ENCODE assay signal across 2 cellular contexts in the genomic region with DNA sequence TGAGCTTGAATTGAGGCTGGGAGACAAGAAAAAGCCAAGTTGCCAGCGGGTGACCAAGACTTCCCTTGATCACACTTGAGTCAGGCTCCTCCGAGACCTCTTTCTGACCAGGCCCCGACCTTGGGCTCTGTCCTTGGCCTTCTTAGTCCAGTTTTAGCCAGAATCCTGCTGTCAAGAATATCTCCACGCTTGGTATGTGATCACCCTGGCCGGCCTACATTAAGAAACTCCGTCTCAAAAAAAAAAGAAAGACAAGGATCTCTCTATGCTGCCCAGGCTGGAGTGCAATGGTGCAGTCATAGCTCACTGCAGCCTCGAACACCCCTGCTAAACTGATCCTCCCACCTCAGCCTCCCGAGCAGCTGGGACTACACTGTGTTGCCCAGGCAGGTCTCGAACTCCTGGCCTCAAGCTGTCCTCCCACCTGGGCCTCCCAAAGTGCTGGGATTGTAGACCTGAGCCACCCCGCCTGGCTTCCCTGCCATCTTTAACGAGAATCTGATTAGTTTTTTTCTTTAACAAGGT.
TF ChIP-seq lines count a peak whose summit lies in the region.

No MANE protein-coding gene starts in this region.

TF ChIP-seq in SK-N-SH, 30 proteins besides CTCF, POLR2A, EP300 and RAD21 (continued from another document):
- TF ChIP-seq, protein P1, sequence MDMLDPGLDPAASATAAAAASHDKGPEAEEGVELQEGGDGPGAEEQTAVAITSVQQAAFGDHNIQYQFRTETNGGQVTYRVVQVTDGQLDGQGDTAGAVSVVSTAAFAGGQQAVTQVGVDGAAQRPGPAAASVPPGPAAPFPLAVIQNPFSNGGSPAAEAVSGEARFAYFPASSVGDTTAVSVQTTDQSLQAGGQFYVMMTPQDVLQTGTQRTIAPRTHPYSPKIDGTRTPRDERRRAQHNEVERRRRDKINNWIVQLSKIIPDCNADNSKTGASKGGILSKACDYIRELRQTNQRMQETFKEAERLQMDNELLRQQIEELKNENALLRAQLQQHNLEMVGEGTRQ (IDR thresholded peaks at IDR 0.05; ENCODE audit: borderline replicate concordance, low read depth, low read length) = no peak
- TF ChIP-seq, protein P2, sequence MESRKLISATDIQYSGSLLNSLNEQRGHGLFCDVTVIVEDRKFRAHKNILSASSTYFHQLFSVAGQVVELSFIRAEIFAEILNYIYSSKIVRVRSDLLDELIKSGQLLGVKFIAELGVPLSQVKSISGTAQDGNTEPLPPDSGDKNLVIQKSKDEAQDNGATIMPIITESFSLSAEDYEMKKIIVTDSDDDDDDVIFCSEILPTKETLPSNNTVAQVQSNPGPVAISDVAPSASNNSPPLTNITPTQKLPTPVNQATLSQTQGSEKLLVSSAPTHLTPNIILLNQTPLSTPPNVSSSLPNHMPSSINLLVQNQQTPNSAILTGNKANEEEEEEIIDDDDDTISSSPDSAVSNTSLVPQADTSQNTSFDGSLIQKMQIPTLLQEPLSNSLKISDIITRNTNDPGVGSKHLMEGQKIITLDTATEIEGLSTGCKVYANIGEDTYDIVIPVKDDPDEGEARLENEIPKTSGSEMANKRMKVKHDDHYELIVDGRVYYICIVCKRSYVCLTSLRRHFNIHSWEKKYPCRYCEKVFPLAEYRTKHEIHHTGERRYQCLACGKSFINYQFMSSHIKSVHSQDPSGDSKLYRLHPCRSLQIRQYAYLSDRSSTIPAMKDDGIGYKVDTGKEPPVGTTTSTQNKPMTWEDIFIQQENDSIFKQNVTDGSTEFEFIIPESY (IDR thresholded peaks at IDR 0.05; ENCODE audit: borderline replicate concordance, low read depth) = no peak
- no peak for TF ChIP-seq RCOR1 (IDR thresholded peaks at IDR 0.05; ENCODE audit: low read length)
- TF ChIP-seq TEAD4 (IDR thresholded peaks at IDR 0.05; ENCODE audit: borderline replicate concordance, insufficient read depth) = no peak
- TF ChIP-seq FOSL2 (IDR thresholded peaks at IDR 0.05; ENCODE audit: borderline replicate concordance, low read depth) = no peak

TF ChIP-seq in SK-N-SH treated with all-trans-retinoic acid at 6 μM for 48 hours, 23 proteins besides CTCF, POLR2A, EP300 and RAD21 (continued from another document):
- TF ChIP-seq, protein P3, sequence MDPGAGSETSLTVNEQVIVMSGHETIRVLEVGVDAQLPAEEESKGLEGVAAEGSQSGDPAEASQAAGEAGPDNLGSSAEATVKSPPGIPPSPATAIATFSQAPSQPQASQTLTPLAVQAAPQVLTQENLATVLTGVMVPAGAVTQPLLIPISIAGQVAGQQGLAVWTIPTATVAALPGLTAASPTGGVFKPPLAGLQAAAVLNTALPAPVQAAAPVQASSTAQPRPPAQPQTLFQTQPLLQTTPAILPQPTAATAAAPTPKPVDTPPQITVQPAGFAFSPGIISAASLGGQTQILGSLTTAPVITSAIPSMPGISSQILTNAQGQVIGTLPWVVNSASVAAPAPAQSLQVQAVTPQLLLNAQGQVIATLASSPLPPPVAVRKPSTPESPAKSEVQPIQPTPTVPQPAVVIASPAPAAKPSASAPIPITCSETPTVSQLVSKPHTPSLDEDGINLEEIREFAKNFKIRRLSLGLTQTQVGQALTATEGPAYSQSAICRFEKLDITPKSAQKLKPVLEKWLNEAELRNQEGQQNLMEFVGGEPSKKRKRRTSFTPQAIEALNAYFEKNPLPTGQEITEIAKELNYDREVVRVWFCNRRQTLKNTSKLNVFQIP (CRISPR knock-in tag; IDR thresholded peaks at IDR 0.05; ENCODE audit: borderline replicate concordance, low read depth) = no peak
- no peak for TF ChIP-seq PPARA (CRISPR knock-in tag; IDR thresholded peaks at IDR 0.05; ENCODE audit: borderline replicate concordance)
